ENCODE assay signal across 8 cellular contexts in genomic region chr14:77026930-77027537, GRCh38.
DNase-seq lines count a peak whose midpoint lies in the region; ATAC-seq and TF ChIP-seq lines count a peak whose summit lies in the region.

No MANE protein-coding gene starts in this region.

- peak overlapping the region; percentile 98 for H3K27ac ChIP-seq in layer of hippocampus (ENCODE audit: low read depth, low read length)

- H3K9me3 Mint-ChIP-seq in stimulated activated memory B cell treated with anti-CD40 and anti-IgM and Interleukin-4, amounts not matched to agents 10 μg/mL and 1 μg/mL and 100 μg/mL, for 72 hours, result no peaks in the 10 kb centered on the region

- H3K27me3 ChIP-seq in layer of hippocampus (ENCODE audit: control insufficient read depth, insufficient read depth, low read length), result no peaks in the 10 kb centered on the region

- H3K27ac Mint-ChIP-seq in stimulated activated memory B cell treated with anti-CD40 and anti-IgM and Interleukin-4, amounts not matched to agents 10 μg/mL and 1 μg/mL and 100 μg/mL, for 72 hours, result peak overlapping the region; percentile 91

- H3K4me3 Mint-ChIP-seq in stimulated activated memory B cell treated with anti-CD40 and anti-IgM and Interleukin-4, amounts not matched to agents 10 μg/mL and 1 μg/mL and 100 μg/mL, for 72 hours, result peak overlapping the region; percentile 79

- ATAC-seq in HG03432 (IDR thresholded peaks at IDR 0.05; ENCODE audit: unreplicated experiment) (peak; percentile 9), GM21528 (IDR thresholded peaks at IDR 0.05; ENCODE audit: low FRiP score, unreplicated experiment) (no peak)
- ATAC-seq in stimulated activated memory B cell treated with anti-CD40 and anti-IgM and Interleukin-4, amounts not matched to agents 10 μg/mL and 1 μg/mL and 100 μg/mL, for 72 hours, result peak; percentile 31

- no peak for TF ChIP-seq CTCF in cardiac fibroblast (IDR thresholded peaks at IDR 0.05; ENCODE audit: low read depth, low read length)

- peaks cover 20% of the 10 kb centered on the region for H3K36me3 Mint-ChIP-seq in stimulated activated memory B cell treated with anti-CD40 and anti-IgM and Interleukin-4, amounts not matched to agents 10 μg/mL and 1 μg/mL and 100 μg/mL, for 72 hours

- H3K27me3 Mint-ChIP-seq in stimulated activated memory B cell treated with anti-CD40 and anti-IgM and Interleukin-4, amounts not matched to agents 10 μg/mL and 1 μg/mL and 100 μg/mL, for 72 hours, result no peaks in the 10 kb centered on the region

- H3K4me1 Mint-ChIP-seq in stimulated activated memory B cell treated with anti-CD40 and anti-IgM and Interleukin-4, amounts not matched to agents 10 μg/mL and 1 μg/mL and 100 μg/mL, for 72 hours, result peaks cover 44% of the 10 kb centered on the region

- peak; percentile 63 for DNase-seq in NCI-H82 (lab: John Stamatoyannopoulos, UW)
- no peak for DNase-seq in NCI-H82 treated with DMSO at 0.1 percent for 48 hours (lab: John Stamatoyannopoulos, UW; ENCODE audit: unreplicated experiment)
- DNase-seq in T-helper 22 cell (ENCODE audit: low read depth), result peak; percentile 47
- DNase-seq in cardiac fibroblast (ENCODE audit: low read depth in 2 of 2), result peak; percentile 63 to 72

- peak overlapping the region; percentile 80 to 82 for H3K4me3 ChIP-seq in cardiac fibroblast (replicated peaks in 1 of 2; ENCODE audit: low read depth in 2 of 2, low read length in 2 of 2)
